Comparison of ENCODE assay signal across 14 cellular contexts in the genomic region with DNA sequence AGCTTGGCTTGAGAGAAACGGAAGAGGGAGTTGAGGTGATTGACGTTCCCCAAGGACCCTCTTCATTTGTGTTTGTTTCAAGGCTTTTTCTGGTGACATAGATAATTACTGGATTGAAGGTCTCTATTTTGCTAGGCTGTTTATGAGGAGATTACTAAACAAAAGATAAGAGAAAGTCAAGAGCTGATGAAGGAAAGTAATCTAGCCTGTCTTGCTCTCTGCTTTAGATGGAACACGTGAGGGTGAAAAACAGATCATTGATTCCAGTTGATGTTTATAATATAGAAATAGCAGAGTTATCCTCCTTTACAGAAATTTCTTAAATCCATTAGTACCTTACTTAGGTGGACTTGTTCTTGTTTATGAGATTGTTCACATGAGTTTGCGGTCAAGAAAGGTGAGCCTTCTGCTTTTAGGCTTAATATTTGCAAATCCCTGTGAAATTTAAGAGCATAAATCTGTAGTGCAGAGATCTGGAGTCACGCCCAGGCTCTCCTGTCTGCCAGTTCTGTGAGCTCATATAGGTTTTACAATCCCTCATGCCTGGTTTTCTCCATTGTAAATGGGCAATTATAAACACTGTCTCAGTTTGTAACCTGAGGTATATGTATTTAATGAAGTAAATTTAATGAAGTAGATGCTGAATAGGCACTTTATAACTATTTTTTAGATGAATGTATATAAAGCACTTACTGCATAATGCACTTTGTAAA.
DNase-seq lines count a peak whose midpoint lies in the region; ATAC-seq and TF ChIP-seq lines count a peak whose summit lies in the region.
"Had no signal": no experiment of that assay in that cellular context is flagged by ENCODE, and none has a peak within 500 bp of the region (broad histone marks: within the 10 kb centered on the region; RNA-seq: fewer than 3 reads in every experiment).

No MANE protein-coding gene starts in this region.

- H3K9me3 ChIP-seq in gastroesophageal sphincter: no peaks in the 10 kb centered on the region
- H3K9me3 ChIP-seq in sigmoid colon: no peaks in the 10 kb centered on the region
- H3K9me3 ChIP-seq: thoracic aorta had no signal

- H3K4me1 Mint-ChIP-seq in nephron: peaks cover 72% of the 10 kb centered on the region
- H3K4me1 Mint-ChIP-seq: activated B cell treated with CpG ODN at 0.5 μM for 24 hours; activated naive CD8-positive, alpha-beta T cell treated with anti-CD3 and anti-CD28 coated beads, Interleukin-2, amount 10 ng/mL, durations not matched to agents 7 days and 5 days had no signal

- peaks cover 8% of the 10 kb centered on the region for H3K36me3 Mint-ChIP-seq in nephron (ENCODE audit: low read depth)
- H3K36me3 Mint-ChIP-seq: activated naive CD8-positive, alpha-beta T cell treated with anti-CD3 and anti-CD28 coated beads, Interleukin-2, amount 10 ng/mL, durations not matched to agents 7 days and 5 days had no signal

- intact Hi-C loops in sigmoid colon (cut with DNase I): no loop called here

- H3K4me1 ChIP-seq in gastroesophageal sphincter (no peaks in the 10 kb centered on the region), sigmoid colon (peaks cover 0 to 17% (median 14%) of the 10 kb centered on the region in 4 donors)

- peak; percentile 77 for DNase-seq in DMS79 (lab: John Stamatoyannopoulos, UW)
- peak; percentile 84 for DNase-seq in NCI-H1436 (lab: John Stamatoyannopoulos, UW)
- peak; percentile 14 to 81 for DNase-seq in NCI-H524 (lab: John Stamatoyannopoulos, UW)
- no peak for DNase-seq in sigmoid colon
- DNase-seq: activated B cell treated with CpG ODN at 0.5 μM for 24 hours; activated CD8-positive, alpha-beta memory T cell treated with anti-CD3 and anti-CD28 coated beads for 24 hours; activated naive CD8-positive, alpha-beta T cell treated with anti-CD3 and anti-CD28 coated beads, Interleukin-2, amount 10 ng/mL, durations not matched to agents 7 days and 5 days; left colon had no signal

- ATAC-seq in gastroesophageal sphincter (no peak), GM19324 (IDR thresholded peaks at IDR 0.05; ENCODE audit: low FRiP score, unreplicated experiment) (no peak)
- ATAC-seq: left colon had no signal

- TF ChIP-seq EP300 in gastroesophageal sphincter (IDR thresholded peaks at IDR 0.05) (no peak), sigmoid colon (IDR thresholded peaks at IDR 0.05) (no peak)

- no peaks in the 10 kb centered on the region for H3K27me3 Mint-ChIP-seq in nephron (ENCODE audit: low read depth)
- H3K27me3 Mint-ChIP-seq: activated B cell treated with CpG ODN at 0.5 μM for 24 hours; activated naive CD8-positive, alpha-beta T cell treated with anti-CD3 and anti-CD28 coated beads, Interleukin-2, amount 10 ng/mL, durations not matched to agents 7 days and 5 days had no signal

- no peaks in the 10 kb centered on the region for H3K27me3 ChIP-seq in gastroesophageal sphincter
- no peaks in the 10 kb centered on the region for H3K27me3 ChIP-seq in sigmoid colon
- H3K27me3 ChIP-seq: dorsolateral prefrontal cortex had no signal

- no peak for TF ChIP-seq CTCF in nephron (IDR thresholded peaks at IDR 0.05; ENCODE audit: unreplicated experiment in 3 of 3)
- no peak for TF ChIP-seq CTCF in gastroesophageal sphincter (IDR thresholded peaks at IDR 0.05)
- no peak for TF ChIP-seq CTCF in sigmoid colon (IDR thresholded peaks at IDR 0.05)

- TF ChIP-seq POLR2A in gastroesophageal sphincter (IDR thresholded peaks at IDR 0.05): no peak
- no peak for TF ChIP-seq POLR2A in sigmoid colon (IDR thresholded peaks at IDR 0.05)

- no peak overlapping the region for H3K27ac ChIP-seq in gastroesophageal sphincter
- no peak overlapping the region for H3K27ac ChIP-seq in sigmoid colon
- H3K27ac ChIP-seq: thoracic aorta had no signal

- H3K4me3 Mint-ChIP-seq in nephron: peak overlapping the region in 1 of 3 experiments; percentile 4
- H3K4me3 Mint-ChIP-seq: activated B cell treated with CpG ODN at 0.5 μM for 24 hours; activated naive CD8-positive, alpha-beta T cell treated with anti-CD3 and anti-CD28 coated beads, Interleukin-2, amount 10 ng/mL, durations not matched to agents 7 days and 5 days; T-helper 2 cell treated with Interferon-gamma antibody and Interleukin-4, amounts not matched to agents 5 μg/mL and 100 μg/mL, for 36 hours had no signal

- no peak overlapping the region for H3K4me3 ChIP-seq in gastroesophageal sphincter
- no peak overlapping the region for H3K4me3 ChIP-seq in sigmoid colon
- H3K4me3 ChIP-seq: dorsolateral prefrontal cortex, thoracic aorta had no signal

- H3K9me3 Mint-ChIP-seq in nephron: peaks cover 7% of the 10 kb centered on the region
- H3K9me3 Mint-ChIP-seq: activated B cell treated with CpG ODN at 0.5 μM for 24 hours had no signal

- H3K36me3 ChIP-seq in gastroesophageal sphincter (no peaks in the 10 kb centered on the region), sigmoid colon (no peaks in the 10 kb centered on the region)
- H3K36me3 ChIP-seq: thoracic aorta had no signal

- H3K27ac Mint-ChIP-seq in nephron: peak overlapping the region; percentile 17 to 37 (median 26)
- H3K27ac Mint-ChIP-seq: activated B cell treated with CpG ODN at 0.5 μM for 24 hours; activated naive CD8-positive, alpha-beta T cell treated with anti-CD3 and anti-CD28 coated beads, Interleukin-2, amount 10 ng/mL, durations not matched to agents 7 days and 5 days; T-helper 2 cell treated with Interferon-gamma antibody and Interleukin-4, amounts not matched to agents 5 μg/mL and 100 μg/mL, for 36 hours had no signal

- 26 to 68% methylated on average over 5 of the region's 5 CpGs for WGBS in gastroesophageal sphincter (ENCODE audit: low coverage in 1 of 2), 2 donors
- 20 to 56% methylated on average over 5 of the region's 5 CpGs for WGBS in sigmoid colon, 2 donors
